19 cellular contexts compared by ENCODE assay signal in the genomic region with DNA sequence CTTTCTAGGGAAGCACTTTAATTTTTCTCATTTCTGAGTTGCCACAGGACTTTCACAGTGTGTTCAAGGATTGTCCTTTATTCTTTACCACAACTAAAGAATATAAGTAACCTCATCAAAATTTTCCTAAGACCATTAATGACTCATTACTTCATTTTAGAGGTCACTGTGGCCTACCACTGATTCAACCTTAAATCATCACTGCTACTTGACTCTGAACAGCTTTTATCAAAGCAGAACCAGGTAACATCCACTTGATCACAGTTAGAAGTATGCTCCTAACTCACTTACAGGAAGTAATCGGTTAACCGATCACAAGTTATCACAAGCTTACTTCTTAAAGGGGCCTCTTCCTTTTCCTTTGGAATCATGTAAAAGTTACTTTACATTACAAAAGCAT. TPM values are rescaled to one million over a fixed set of nuclear protein-coding genes. Genes with fewer than 3 reads are reported as not detected.
DNase-seq lines count a peak whose midpoint lies in the region; FAIRE-seq and TF ChIP-seq lines count a peak whose summit lies in the region.
"Had no signal": no experiment of that assay in that cellular context is flagged by ENCODE, and none has a peak within 500 bp of the region (broad histone marks: within the 10 kb centered on the region; RNA-seq: fewer than 3 reads in every experiment).

No MANE protein-coding gene starts in this region.

- peak; percentile 47 for DNase-seq in ELR (ENCODE audit: low read depth)
- DNase-seq in LHCN-M2 (ENCODE audit: low read depth), result peak; percentile 64
- peak; percentile 79 for DNase-seq in bronchial epithelial cell (ENCODE audit: low read depth)
- no peak for DNase-seq in neural crest cell (ENCODE audit: low read depth, low spot score)
- DNase-seq in WERI-Rb-1, result no peak
- DNase-seq in DMS153 treated with DMSO at 0.1 percent for 48 hours (lab: John Stamatoyannopoulos, UW; ENCODE audit: unreplicated experiment), result no peak
- no peak for DNase-seq in COR-L47 (lab: John Stamatoyannopoulos, UW)
- DNase-seq in MG63, result no peak
- DNase-seq: C1 segment of cervical spinal cord; heart left ventricle; naive thymus-derived CD4-positive, alpha-beta T cell; NCI-H1694 treated with DMSO at 0.1 percent for 48 hours; stimulated activated CD4-positive, alpha-beta T cell treated with anti-CD3 and anti-CD28 coated beads, Interleukin-2, amount 100 ng/mL, for 48 hours; upper lobe of left lung had no signal

- TF ChIP-seq CTCF in bronchial epithelial cell (IDR thresholded peaks at IDR 0.05; ENCODE audit: insufficient read depth, low read length, severe bottlenecking) (no peak), neural crest cell (conservative IDR thresholded peaks at IDR 0.05) (no peak), WERI-Rb-1 (IDR thresholded peaks at IDR 0.05; ENCODE audit: low read depth, low read length) (no peak)

- H3K9me3 ChIP-seq in WERI-Rb-1 (ENCODE audit: severe bottlenecking) (no peaks in the 10 kb centered on the region), MG63 (peaks cover 5% of the 10 kb centered on the region)
- H3K9me3 ChIP-seq: heart left ventricle, right atrium auricular region, upper lobe of left lung had no signal

- H3K36me3 ChIP-seq in bronchial epithelial cell (ENCODE audit: control insufficient read depth, insufficient read depth, low read length) (no peaks in the 10 kb centered on the region), WERI-Rb-1 (no peaks in the 10 kb centered on the region), MG63 (no peaks in the 10 kb centered on the region)
- H3K36me3 ChIP-seq: heart left ventricle, right atrium auricular region, upper lobe of left lung had no signal

- H3K27ac ChIP-seq in WERI-Rb-1, result no peak overlapping the region
- H3K27ac ChIP-seq: right atrium auricular region, upper lobe of left lung had no signal

- H3K27me3 ChIP-seq in bronchial epithelial cell (ENCODE audit: control insufficient read depth, insufficient read depth, low read length) (peaks cover 2% of the 10 kb centered on the region), WERI-Rb-1 (ENCODE audit: insufficient read depth, low read depth, severe bottlenecking) (no peaks in the 10 kb centered on the region), MG63 (no peaks in the 10 kb centered on the region)
- H3K27me3 ChIP-seq: heart left ventricle, right atrium auricular region, upper lobe of left lung had no signal

- peak overlapping the region; percentile 32 for H3K4me3 Mint-ChIP-seq in neural crest cell
- H3K4me3 Mint-ChIP-seq: central memory CD8-positive, alpha-beta T cell; naive thymus-derived CD4-positive, alpha-beta T cell had no signal

- no peak overlapping the region for H3K27ac Mint-ChIP-seq in neural crest cell (ENCODE audit: unreplicated experiment)
- H3K27ac Mint-ChIP-seq: naive thymus-derived CD4-positive, alpha-beta T cell had no signal

- H3K4me3 ChIP-seq in bronchial epithelial cell (ENCODE audit: low read depth, low read length) (no peak overlapping the region), WERI-Rb-1 (ENCODE audit: low read depth, low read length) (no peak overlapping the region), MG63 (no peak overlapping the region)
- H3K4me3 ChIP-seq: heart left ventricle, right atrium auricular region, upper lobe of left lung had no signal

- no peaks in the 10 kb centered on the region for H3K9me3 Mint-ChIP-seq in neural crest cell
- H3K9me3 Mint-ChIP-seq: central memory CD8-positive, alpha-beta T cell had no signal

- FAIRE-seq in bronchial epithelial cell (lab: Jason Lieb, UNC), result no peak
- FAIRE-seq: endometrium, TTC549 had no signal

- H3K4me1 Mint-ChIP-seq in neural crest cell, result peaks cover 32% of the 10 kb centered on the region
- H3K4me1 Mint-ChIP-seq: central memory CD8-positive, alpha-beta T cell had no signal

- no peaks in the 10 kb centered on the region for H3K36me3 Mint-ChIP-seq in neural crest cell (ENCODE audit: low read depth)
- H3K36me3 Mint-ChIP-seq: naive thymus-derived CD4-positive, alpha-beta T cell had no signal

- peaks cover 12% of the 10 kb centered on the region for H3K27me3 Mint-ChIP-seq in neural crest cell (ENCODE audit: low read depth)
- H3K27me3 Mint-ChIP-seq: central memory CD8-positive, alpha-beta T cell had no signal

RNA-seq across cellular contexts. Expression of a gene that starts 39.8 kb away (rescaled TPM):
- total RNA-seq in LHCN-M2 (2014; rRNA removed) (0.45 and 0.46 TPM in 2 replicates), bronchial epithelial cell (0.53 and 0.64 TPM in 2 replicates), neural crest cell (0.07 TPM in 1 of 2 replicates, not detected in the other)
- 0.09 TPM for polyA plus RNA-seq in LHCN-M2 (2012)
- total RNA-seq in MG63 (2014; rRNA removed; shearing (Covaris generic); ENCODE audit: low replicate concordance), result 0.33 and 0.84 TPM in 2 replicates
- total RNA-seq: G401 had no signal
- polyA plus RNA-seq: naive thymus-derived CD4-positive, alpha-beta T cell had no signal

Comparison
In these comparisons a context has a peak if more than half of its experiments do, and no peak if none do; other contexts are left out.
1. DNase-seq: peak in ELR (single experiment), LHCN-M2 (single experiment) and bronchial epithelial cell (single experiment); none in neural crest cell (single experiment), WERI-Rb-1 (single experiment), DMS153 treated with DMSO at 0.1 percent for 48 hours (single experiment), COR-L47 (single experiment) and MG63 (single experiment).